11 cellular contexts compared by ENCODE assay signal in genomic region chr9:132350861-132351315, GRCh38. TPM values are rescaled to one million over a fixed set of nuclear protein-coding genes. Genes with fewer than 3 reads are reported as not detected.
DNase-seq lines count a peak whose midpoint lies in the region; ATAC-seq and TF ChIP-seq lines count a peak whose summit lies in the region.
"Had no signal": no experiment of that assay in that cellular context is flagged by ENCODE, and none has a peak within 500 bp of the region (broad histone marks: within the 10 kb centered on the region; RNA-seq: fewer than 3 reads in every experiment).

No MANE protein-coding gene starts in this region.

- peak overlapping the region; percentile 75 to 93 for H3K4me3 Mint-ChIP-seq in activated T-cell treated with anti-CD3 and anti-CD28 coated beads, Interleukin-2, amount 50 U/mL, for 72 hours
- H3K4me3 Mint-ChIP-seq in T-cell: peak overlapping the region; percentile 84 to 92 (median 89)

- peak; percentile 28 to 35 for DNase-seq in activated T-cell treated with anti-CD3 and anti-CD28 coated beads, Interleukin-2, amount 50 U/mL, for 72 hours
- no peak for DNase-seq in activated T-cell treated with anti-CD3 and anti-CD28 coated beads, Interleukin-2, amount 50 U/mL, for 1 hour
- DNase-seq in T-cell: peak in 20 of 34 experiments; percentile 13 to 44 (median 28)
- DNase-seq in fibroblast of mammary gland (ENCODE audit: low read depth): peak; percentile 49
- no peak for DNase-seq in stomach
- DNase-seq in NCI-H146 treated with DMSO at 0.1 percent for 48 hours (lab: John Stamatoyannopoulos, UW; ENCODE audit: unreplicated experiment): no peak
- DNase-seq: left cardiac atrium, NCI-H69 had no signal

- 26 to 40% (median 33%) methylated on average over 6 of the region's 6 CpGs for WGBS in stomach, 5 donors

- H3K36me3 Mint-ChIP-seq in activated T-cell treated with anti-CD3 and anti-CD28 coated beads, Interleukin-2, amount 50 U/mL, for 72 hours (ENCODE audit: insufficient read depth in 2 of 2): peaks cover 22 to 52% of the 10 kb centered on the region in 2 donors
- H3K36me3 Mint-ChIP-seq in T-cell: peaks cover 40% of the 10 kb centered on the region

- no peak for TF ChIP-seq POLR2A in stomach (IDR thresholded peaks at IDR 0.05)

- no peak for ATAC-seq in activated T-cell treated with anti-CD3 and anti-CD28 coated beads, Interleukin-2, amount 50 U/mL, for 72 hours (replicated peaks in 1 of 2)
- ATAC-seq in T-cell (replicated peaks in 1 of 4): peak in 1 of 4 experiments; percentile 23
- ATAC-seq in HG03135 (IDR thresholded peaks at IDR 0.05; ENCODE audit: unreplicated experiment): no peak
- ATAC-seq in HG03565 (IDR thresholded peaks at IDR 0.05; ENCODE audit: unreplicated experiment): no peak
- ATAC-seq: left cardiac atrium had no signal

- H3K4me1 Mint-ChIP-seq in activated T-cell treated with anti-CD3 and anti-CD28 coated beads, Interleukin-2, amount 50 U/mL, for 72 hours (ENCODE audit: low read depth): peaks cover 57% of the 10 kb centered on the region
- H3K4me1 Mint-ChIP-seq in T-cell: peaks cover 43 to 58% (median 58%) of the 10 kb centered on the region in 3 donors

- H3K27ac ChIP-seq in stomach: peak overlapping the region in 3 of 5 donors; percentile 43 to 66 (median 52)

- intact Hi-C loops in stomach (cut with DNase I; ENCODE audit: low total_unique reads): no loop called here

- peaks cover 25 to 48% (median 37%) of the 10 kb centered on the region in 4 donors for H3K4me1 ChIP-seq in stomach

- POLR2A ChIA-PET in T-cell (lab: Charles Lee): no interaction called here

- H3K9me3 ChIP-seq in stomach: no peaks in the 10 kb centered on the region

- H3K27me3 ChIP-seq in stomach: no peaks in the 10 kb centered on the region

- H3K4me3 ChIP-seq in fibroblast of mammary gland (ENCODE audit: control insufficient read depth, low read depth, low read length) (no peak overlapping the region), stomach (peak overlapping the region in 2 of 4 donors; percentile 17 to 19)

- no peaks in the 10 kb centered on the region for H3K9me3 Mint-ChIP-seq in activated T-cell treated with anti-CD3 and anti-CD28 coated beads, Interleukin-2, amount 50 U/mL, for 72 hours
- no peaks in the 10 kb centered on the region for H3K9me3 Mint-ChIP-seq in T-cell

- H3K27ac Mint-ChIP-seq in activated T-cell treated with anti-CD3 and anti-CD28 coated beads, Interleukin-2, amount 50 U/mL, for 72 hours: peak overlapping the region; percentile 38
- peak overlapping the region; percentile 96 for H3K27ac Mint-ChIP-seq in T-cell

- CTCF ChIA-PET in T-cell (lab: Charles Lee): interaction anchor here in 1 of 2 donors (1.6 to 1.7 kb wide), 2 partner anchors 82 to 319 kb away, joined by 4 to 8 read pairs; partner anchors contain the start of genes DDX31 and GTF3C4

- TF ChIP-seq EP300 in stomach (IDR thresholded peaks at IDR 0.05): no peak

- TF ChIP-seq CTCF in fibroblast of mammary gland (conservative IDR thresholded peaks at IDR 0.05; ENCODE audit: control insufficient read depth, insufficient read depth, low read depth, low read length) (no peak), stomach (IDR thresholded peaks at IDR 0.05) (no peak)

- H3K27me3 Mint-ChIP-seq in activated T-cell treated with anti-CD3 and anti-CD28 coated beads, Interleukin-2, amount 50 U/mL, for 72 hours (ENCODE audit: low read depth): no peaks in the 10 kb centered on the region
- H3K27me3 Mint-ChIP-seq in T-cell: no peaks in the 10 kb centered on the region

- H3K36me3 ChIP-seq in stomach: peaks cover 45 to 75% (median 66%) of the 10 kb centered on the region in 4 donors

RNA-seq across cellular contexts. Expression of gene SETX, which starts 3.9 kb away (rescaled TPM):
- total RNA-seq in activated T-cell treated with anti-CD3 and anti-CD28 coated beads, Interleukin-2, amount 50 U/mL, for 72 hours: 10 to 100 TPM; 53.7 to 55.9 TPM
- total RNA-seq in T-cell (10 to 100 TPM; 63.9 to 73.2 (median 65.0) TPM), stomach (10 to 100 TPM; 33.9 to 96.7 (median 35.6) TPM)
- polyA plus RNA-seq in stomach: 10 to 100 TPM in 1 of 3 donors, 1 to 10 TPM in 2; 7.9 to 15.2 (median 8.4) TPM

RNA-seq across cellular contexts. Expression of gene TTF1, which starts 55.8 kb away (rescaled TPM):
- total RNA-seq in activated T-cell treated with anti-CD3 and anti-CD28 coated beads, Interleukin-2, amount 50 U/mL, for 72 hours: 10 to 100 TPM; 23.0 to 23.3 TPM
- total RNA-seq in T-cell (10 to 100 TPM; 12.5 to 20.9 (median 19.2) TPM), stomach (10 to 100 TPM in 2 of 5 donors, 1 to 10 TPM in 3; 4.0 to 13.4 (median 4.9) TPM)
- polyA plus RNA-seq in stomach: 10 to 100 TPM; 13.6 to 18.5 (median 16.6) TPM

RNA-seq across cellular contexts. Expression of gene CFAP77, which starts 59.1 kb away (rescaled TPM):
- total RNA-seq in activated T-cell treated with anti-CD3 and anti-CD28 coated beads, Interleukin-2, amount 50 U/mL, for 72 hours: not detected
- total RNA-seq in T-cell: not detected
- total RNA-seq in stomach: not detected
- not detected for polyA plus RNA-seq in stomach
- polyA plus RNA-seq: BJ had no signal

Comparison
In these comparisons a context has a peak if more than half of its experiments do, and no peak if none do; other contexts are left out.
1. DNase-seq: peak in activated T-cell treated with anti-CD3 and anti-CD28 coated beads, Interleukin-2, amount 50 U/mL, for 72 hours (2 of 2), T-cell (20 of 34) and fibroblast of mammary gland (single experiment); none in activated T-cell treated with anti-CD3 and anti-CD28 coated beads, Interleukin-2, amount 50 U/mL, for 1 hour (single experiment), stomach (single experiment) and NCI-H146 treated with DMSO at 0.1 percent for 48 hours (single experiment).